ENCODE assay signal across 9 cellular contexts in genomic region chr17:40819528-40820125, GRCh38. TPM values are rescaled to one million over a fixed set of nuclear protein-coding genes. Genes with fewer than 3 reads are reported as not detected.
A peak's percentile ranks its signal among the peaks of the same experiment; 100 is the strongest.
DNase-seq lines count a peak whose midpoint lies in the region; TF ChIP-seq lines count a peak whose summit lies in the region.
"Had no signal": no experiment of that assay in that cellular context is flagged by ENCODE, and none has a peak within 500 bp of the region (broad histone marks: within the 10 kb centered on the region; RNA-seq: fewer than 3 reads in every experiment).

No MANE protein-coding gene starts in this region.

- intact Hi-C loops in CD4-positive, alpha-beta memory T cell (cut with micrococcal nuclease): loop anchor here (5.0 kb wide), 1 partner anchor 1198 kb away; the partner anchor contains the start of gene DNAJC7
- intact Hi-C loops in uterus (cut with DNase I; ENCODE audit: low total_unique reads): no loop called here

- H3K27me3 ChIP-seq in CD4-positive, alpha-beta memory T cell (ENCODE audit: insufficient read depth, low read length): no peaks in the 10 kb centered on the region
- no peaks in the 10 kb centered on the region for H3K27me3 ChIP-seq in MG63
- H3K27me3 ChIP-seq in uterus: no peaks in the 10 kb centered on the region

- H3K36me3 ChIP-seq in CD4-positive, alpha-beta memory T cell (ENCODE audit: insufficient read depth, low read length): peaks cover 8% of the 10 kb centered on the region
- H3K36me3 ChIP-seq in MG63: peaks cover 16% of the 10 kb centered on the region
- H3K36me3 ChIP-seq in uterus: no peaks in the 10 kb centered on the region

- CTCF ChIA-PET in CD4-positive, alpha-beta memory T cell (lab: Charles Lee; ENCODE audit: partially characterized antibody): interaction anchor here (0.8 to 1.5 kb wide), 5 partner anchors 37 to 870 kb away, joined by 3 to 7 read pairs (median 5); partner anchors contain the start of gene EIF1

- peaks cover 5 to 31% (median 15%) of the 10 kb centered on the region in 4 donors for H3K4me1 Mint-ChIP-seq in CD4-positive, alpha-beta memory T cell

- H3K4me1 ChIP-seq in CD4-positive, alpha-beta memory T cell (ENCODE audit: insufficient read depth, low read length): peaks cover 22% of the 10 kb centered on the region
- peaks cover 0 to 6% of the 10 kb centered on the region in 2 donors for H3K4me1 ChIP-seq in uterus

- H3K27ac ChIP-seq in CD4-positive, alpha-beta memory T cell (ENCODE audit: low read depth, low read length): peak overlapping the region; percentile 62
- peak overlapping the region; percentile 88 for H3K27ac ChIP-seq in cingulate gyrus (ENCODE audit: low read depth, low read length)
- peak overlapping the region; percentile 78 to 92 for H3K27ac ChIP-seq in uterus

- peaks cover 0 to 3% (median 0%) of the 10 kb centered on the region in 8 donors for H3K9me3 Mint-ChIP-seq in CD4-positive, alpha-beta memory T cell

- H3K36me3 Mint-ChIP-seq in CD4-positive, alpha-beta memory T cell: peaks cover 20 to 37% of the 10 kb centered on the region in 2 donors

- TF ChIP-seq POLR2A in uterus (IDR thresholded peaks at IDR 0.05): no peak

- H3K9me3 ChIP-seq in CD4-positive, alpha-beta memory T cell (ENCODE audit: control insufficient read depth in 1 of 2, low read length in 2 of 2): no peaks in the 10 kb centered on the region
- H3K9me3 ChIP-seq in MG63 (no peaks in the 10 kb centered on the region), uterus (no peaks in the 10 kb centered on the region)

- peak overlapping the region; percentile 73 to 89 (median 80) for H3K4me3 Mint-ChIP-seq in CD4-positive, alpha-beta memory T cell

- H3K4me3 ChIP-seq in CD4-positive, alpha-beta memory T cell (ENCODE audit: low read length in 2 of 2): peak overlapping the region; percentile 65 to 83
- H3K4me3 ChIP-seq in MG63 (peak overlapping the region; percentile 85), uterus (peak overlapping the region; percentile 40 to 93)

- no peak for TF ChIP-seq CTCF in uterus (IDR thresholded peaks at IDR 0.05)

- POLR2A ChIA-PET in CD4-positive, alpha-beta memory T cell (lab: Charles Lee; ENCODE audit: partially characterized antibody): interaction anchor here (0.8 to 2.8 kb wide), 9 partner anchors 37 to 1620 kb away, joined by 3 to 44 read pairs (median 4); partner anchors contain the start of genes EIF1, PSMD3 and RPL19

- peak overlapping the region; percentile 66 to 86 (median 79) for H3K27ac Mint-ChIP-seq in CD4-positive, alpha-beta memory T cell

- H3K27me3 Mint-ChIP-seq in CD4-positive, alpha-beta memory T cell: peaks cover 2 to 5% of the 10 kb centered on the region in 2 donors

- no peak for DNase-seq in CD4-positive, alpha-beta memory T cell
- DNase-seq in MG63: no peak
- peak; percentile 6 for DNase-seq in medulla oblongata (ENCODE audit: extremely low spot score)
- no peak for DNase-seq in uterus
- DNase-seq in SKM-1 treated with dmso at 0.1 percent for 144 hours (lab: John Stamatoyannopoulos, UW; ENCODE audit: unreplicated experiment): no peak
- DNase-seq in activated CD4-positive, alpha-beta T cell treated with anti-CD3 and anti-CD28 coated beads for 4 hours: no peak
- no peak for DNase-seq in midbrain (lab: John Stamatoyannopoulos, UW)

RNA-seq across cellular contexts. Expression of gene KRT10, which starts 2.8 kb away (rescaled TPM):
- 10 to 100 TPM; 37.6 to 40.4 TPM for total RNA-seq in CD4-positive, alpha-beta memory T cell
- polyA plus RNA-seq in CD4-positive, alpha-beta memory T cell: 100 to 1,000 TPM; 141 to 181 TPM
- total RNA-seq in MG63 (2014; rRNA removed; shearing (Covaris generic); ENCODE audit: low replicate concordance): 48.4 and 70.6 TPM in 2 replicates
- total RNA-seq in uterus: 10 to 100 TPM in 2 of 4 donors, 1 to 10 TPM in 1, not detected in 1; 6.9 to 47.1 (median 39.8) TPM

RNA-seq across cellular contexts. Expression of gene KRT28, which starts 19.9 kb away (rescaled TPM):
- total RNA-seq in CD4-positive, alpha-beta memory T cell: not detected
- polyA plus RNA-seq in CD4-positive, alpha-beta memory T cell: not detected
- not detected in 2 replicates for total RNA-seq in MG63 (2014; rRNA removed; shearing (Covaris generic); ENCODE audit: low replicate concordance)
- total RNA-seq in uterus: not detected
- total RNA-seq: NCI-H460 had no signal

RNA-seq across cellular contexts. Expression of gene KRT27, which starts 37.3 kb away (rescaled TPM):
- total RNA-seq in CD4-positive, alpha-beta memory T cell: not detected
- not detected for polyA plus RNA-seq in CD4-positive, alpha-beta memory T cell
- not detected in 2 replicates for total RNA-seq in MG63 (2014; rRNA removed; shearing (Covaris generic); ENCODE audit: low replicate concordance)
- not detected for total RNA-seq in uterus
- total RNA-seq: NCI-H460 had no signal

RNA-seq across cellular contexts. Expression of gene KRT12, which starts 47.4 kb away (rescaled TPM):
- not detected for total RNA-seq in CD4-positive, alpha-beta memory T cell
- not detected for polyA plus RNA-seq in CD4-positive, alpha-beta memory T cell
- not detected in 2 replicates for total RNA-seq in MG63 (2014; rRNA removed; shearing (Covaris generic); ENCODE audit: low replicate concordance)
- total RNA-seq in uterus: not detected
- total RNA-seq: NCI-H460 had no signal

RNA-seq across cellular contexts. Expression of gene KRT26, which starts 47.6 kb away (rescaled TPM):
- total RNA-seq in CD4-positive, alpha-beta memory T cell: not detected
- not detected for polyA plus RNA-seq in CD4-positive, alpha-beta memory T cell
- total RNA-seq in MG63 (2014; rRNA removed; shearing (Covaris generic); ENCODE audit: low replicate concordance): not detected in 2 replicates
- not detected for total RNA-seq in uterus
- total RNA-seq: NCI-H460 had no signal
